Comparison of ENCODE assay signal across 26 cellular contexts in genomic region chr9:85130260-85130659, GRCh38.
"Had no signal": no experiment of that assay in that cellular context is flagged by ENCODE, and none has a peak within 500 bp of the region (broad histone marks: within the 10 kb centered on the region; RNA-seq: fewer than 3 reads in every experiment).

No MANE protein-coding gene starts in this region.

- H3K4me3 ChIP-seq: left ventricle myocardium inferior, lung, pancreas, prostate gland, skin epidermis, stomach, testis, thyroid gland, transverse colon, upper lobe of left lung, vagina had no signal

- H3K4me1 ChIP-seq: left ventricle myocardium inferior, pancreas, prostate gland, stomach, testis, thyroid gland, transverse colon, upper lobe of left lung, vagina had no signal

- H3K27ac Mint-ChIP-seq: mesothelial cell of epicardium; naive B cell; natural killer cell; stimulated activated naive B cell treated with anti-CD40 and anti-IgM and Interleukin-4, amounts not matched to agents 10 μg/mL and 1 μg/mL and 100 μg/mL, for 72 hours had no signal

- H3K27me3 Mint-ChIP-seq: naive B cell; stimulated activated naive B cell treated with anti-CD40 and anti-IgM and Interleukin-4, amounts not matched to agents 10 μg/mL and 1 μg/mL and 100 μg/mL, for 72 hours had no signal

- H3K36me3 ChIP-seq: left ventricle myocardium inferior, pancreas, prostate gland, stomach, thyroid gland, transverse colon, upper lobe of left lung, vagina had no signal

- H3K36me3 Mint-ChIP-seq: mesothelial cell of epicardium; naive B cell; natural killer cell; stimulated activated naive B cell treated with anti-CD40 and anti-IgM and Interleukin-4, amounts not matched to agents 10 μg/mL and 1 μg/mL and 100 μg/mL, for 72 hours had no signal

- H3K27ac ChIP-seq: left ventricle myocardium inferior, pancreas, prostate gland, skin epidermis, stomach, testis, thyroid gland, transverse colon, upper lobe of left lung, vagina had no signal

- H3K9me3 Mint-ChIP-seq: natural killer cell had no signal

- H3K4me3 Mint-ChIP-seq: mesothelial cell of epicardium; naive B cell; natural killer cell; stimulated activated naive B cell treated with anti-CD40 and anti-IgM and Interleukin-4, amounts not matched to agents 10 μg/mL and 1 μg/mL and 100 μg/mL, for 72 hours had no signal

- DNase-seq: islet precursor cell; left ventricle myocardium inferior; mesendoderm; naive B cell; natural killer cell; pancreas; posterior cingulate gyrus; retina; right cardiac atrium; stimulated activated CD4-positive, alpha-beta T cell treated with anti-CD3 and anti-CD28 coated beads, Interleukin-12 subunit alpha, Interleukin-12 subunit beta, amount 100 ng/mL, for 4 hours; stimulated activated CD4-positive, alpha-beta T cell treated with anti-CD3 and anti-CD28 coated beads, Interleukin-15, amount 100 ng/mL, for 24 hours; stimulated activated CD4-positive, alpha-beta T cell treated with anti-CD3 and anti-CD28 coated beads, Interleukin-2, amount 100 ng/mL, for 24 hours; stimulated activated CD4-positive, alpha-beta T cell treated with anti-CD3 and anti-CD28 coated beads, Interleukin-4, amount 100 ng/mL, for 1 hour; stimulated activated naive B cell treated with anti-CD40 and anti-IgM and Interleukin-4, amounts not matched to agents 10 μg/mL and 1 μg/mL and 100 μg/mL, for 72 hours; stimulated activated naive CD8-positive, alpha-beta T cell treated with anti-CD3 and anti-CD28 coated beads, Interleukin-15, Interleukin-2, amounts not matched to agents 100 U/mL and 50 U/mL, for 24 hours; stomach; testis; thyroid gland; transverse colon; upper lobe of left lung had no signal

- ATAC-seq: natural killer cell; pancreas; right cardiac atrium; sciatic nerve; stimulated activated naive B cell treated with anti-CD40 and anti-IgM and Interleukin-4, amounts not matched to agents 10 μg/mL and 1 μg/mL and 100 μg/mL, for 72 hours; stimulated activated naive CD8-positive, alpha-beta T cell treated with anti-CD3 and anti-CD28 coated beads, Interleukin-15, Interleukin-2, amounts not matched to agents 100 U/mL and 50 U/mL, for 24 hours had no signal

- FAIRE-seq: pancreas had no signal

- H3K9me3 ChIP-seq: pancreas, prostate gland, testis, thyroid gland, transverse colon, vagina had no signal

- H3K27me3 ChIP-seq: pancreas, stomach, testis, thyroid gland, transverse colon, upper lobe of left lung, vagina had no signal

- H3K4me1 Mint-ChIP-seq: mesothelial cell of epicardium; naive B cell; natural killer cell; stimulated activated naive B cell treated with anti-CD40 and anti-IgM and Interleukin-4, amounts not matched to agents 10 μg/mL and 1 μg/mL and 100 μg/mL, for 72 hours had no signal
